1 cellular context compared by ENCODE assay signal in genomic region chr20:50659975-50660670, GRCh38.
A peak's percentile ranks its signal among the peaks of the same experiment; 100 is the strongest.
TF ChIP-seq lines count a peak whose summit lies in the region.

No MANE protein-coding gene starts in this region.

TF ChIP-seq in HepG2, 621 proteins besides CTCF, POLR2A, EP300 and RAD21 (continued from another document):
- no peak for TF ChIP-seq RERE (CRISPR knock-in tag; IDR thresholded peaks at IDR 0.05; ENCODE audit: low read depth)
- no peak for TF ChIP-seq ASH2L (IDR thresholded peaks at IDR 0.05; ENCODE audit: insufficient read length, low read depth, low read length)
- TF ChIP-seq ZNF552 (CRISPR knock-in tag; IDR thresholded peaks at IDR 0.05; ENCODE audit: borderline replicate concordance), result no peak
- no peak for TF ChIP-seq ZNF652 (CRISPR knock-in tag; IDR thresholded peaks at IDR 0.05; ENCODE audit: borderline replicate concordance, low read depth)
- TF ChIP-seq ZNF562 (CRISPR knock-in tag; IDR thresholded peaks at IDR 0.05; ENCODE audit: borderline replicate concordance), result no peak
- 0 out of 2 replicates have a peak, but pooled peaks have one; percentile 17 for TF ChIP-seq FOXK1 (CRISPR knock-in tag; IDR thresholded peaks at IDR 0.05; ENCODE audit: borderline replicate concordance, low read depth)
- TF ChIP-seq CERS6 (CRISPR knock-in tag; IDR thresholded peaks at IDR 0.05), result no peak
- no peak for TF ChIP-seq NFE2L2 (IDR thresholded peaks at IDR 0.05; ENCODE audit: low read length)
- TF ChIP-seq TOPORS (CRISPR knock-in tag; IDR thresholded peaks at IDR 0.05), result no peak
- TF ChIP-seq SRSF9 (IDR thresholded peaks at IDR 0.05; ENCODE audit: borderline replicate concordance, insufficient read depth, low read depth, low read length, poor library complexity, severe bottlenecking), result no peak
- no peak for TF ChIP-seq TFE3 (CRISPR knock-in tag; IDR thresholded peaks at IDR 0.05)
- 0 out of 2 replicates have a peak, but pooled peaks have one; percentile 49 for TF ChIP-seq THAP7 (CRISPR knock-in tag; IDR thresholded peaks at IDR 0.05)
- TF ChIP-seq THAP11 (CRISPR knock-in tag; IDR thresholded peaks at IDR 0.05), result 0 out of 2 replicates have a peak, but pooled peaks have one; percentile 12
- no peak for TF ChIP-seq TMF1 (CRISPR knock-in tag; IDR thresholded peaks at IDR 0.05; ENCODE audit: low read depth)
- TF ChIP-seq ZBTB14 (CRISPR knock-in tag; IDR thresholded peaks at IDR 0.05), result no peak
- TF ChIP-seq ZNF3 (CRISPR knock-in tag; IDR thresholded peaks at IDR 0.05), result 0 out of 2 replicates have a peak, but pooled peaks have one; percentile 35
- TF ChIP-seq ZNF230 (CRISPR knock-in tag; IDR thresholded peaks at IDR 0.05), result no peak
- TF ChIP-seq ZNF746 (CRISPR knock-in tag; IDR thresholded peaks at IDR 0.05), result no peak
- TF ChIP-seq ZNF253 (CRISPR knock-in tag; IDR thresholded peaks at IDR 0.05; ENCODE audit: borderline replicate concordance), result no peak
- TF ChIP-seq ZNF503 (CRISPR knock-in tag; IDR thresholded peaks at IDR 0.05), result no peak
- TF ChIP-seq LCORL (IDR thresholded peaks at IDR 0.05), result no peak
- 0 out of 2 replicates have a peak, but pooled peaks have one; percentile 42 for TF ChIP-seq LCORL (CRISPR knock-in tag; IDR thresholded peaks at IDR 0.05)
- TF ChIP-seq ZNF33A (CRISPR knock-in tag; IDR thresholded peaks at IDR 0.05; ENCODE audit: borderline replicate concordance), result no peak
TF ChIP-seq in HepG2: peak in this region for 19.
